In genomic region chr10:48416584-48417232, GRCh38 we compare ENCODE assay signal across 22 cellular contexts.
A peak's percentile ranks its signal among the peaks of the same experiment; 100 is the strongest.
DNase-seq lines count a peak whose midpoint lies in the region; TF ChIP-seq lines count a peak whose summit lies in the region.
"Had no signal": no experiment of that assay in that cellular context is flagged by ENCODE, and none has a peak within 500 bp of the region (broad histone marks: within the 10 kb centered on the region; RNA-seq: fewer than 3 reads in every experiment).

No MANE protein-coding gene starts in this region.

- no peak for TF ChIP-seq POLR2A in breast epithelium (IDR thresholded peaks at IDR 0.05)

- POLR2A ChIA-PET in MCF 10A (lab: Yijun Ruan, JAX) (interaction anchor here (0.9 to 2.2 kb wide), 11 partner anchors 12 to 143 kb away, joined by 3 to 9 read pairs (median 4); no protein-coding TSS in a partner anchor), PC-9 (lab: Charles Lee; ENCODE audit: unreplicated experiment) (no interaction called here)

- H3K4me3 Mint-ChIP-seq in MCF 10A (ENCODE audit: unreplicated experiment) (no peak overlapping the region), mesothelial cell of epicardium (no peak overlapping the region)
- H3K4me3 Mint-ChIP-seq: activated T-cell treated with anti-CD3 and anti-CD28 coated beads, Interleukin-2, amount 50 U/mL, for 72 hours; neural progenitor cell had no signal

- no TSS peak for BruUV-seq in MCF 10A (replicated peaks; lab: Mats Ljungman, UMichigan)
- BruUV-seq in mammary epithelial cell (replicated peaks; lab: Mats Ljungman, UMichigan), result no TSS peak
- BruUV-seq in PC-9 (replicated peaks; lab: Mats Ljungman, UMichigan), result no TSS peak

- TF ChIP-seq CTCF in MCF 10A (IDR thresholded peaks at IDR 0.05; ENCODE audit: unreplicated experiment) (no peak), breast epithelium (IDR thresholded peaks at IDR 0.05) (no peak), mammary epithelial cell (conservative IDR thresholded peaks at IDR 0.05 in 1 of 2, IDR thresholded peaks at IDR 0.05 in 1 of 2; ENCODE audit: extremely low read depth in 1 of 2, insufficient read depth in 1 of 2, low read depth in 1 of 2, low read length in 2 of 2) (peak in 1 of 2 donors; percentile 23), mesothelial cell of epicardium (IDR thresholded peaks at IDR 0.05; ENCODE audit: unreplicated experiment) (no peak), PC-9 (conservative IDR thresholded peaks at IDR 0.05) (no peak)

- no peaks in the 10 kb centered on the region for H3K4me1 ChIP-seq in breast epithelium
- H3K4me1 ChIP-seq in mammary epithelial cell (ENCODE audit: insufficient read depth, low read length), result peaks cover 40% of the 10 kb centered on the region
- H3K4me1 ChIP-seq in PC-9 (replicated peaks; ENCODE audit: insufficient read depth), result no peaks in the 10 kb centered on the region
- H3K4me1 ChIP-seq: BLaER1, neural progenitor cell had no signal

- H4K20me1 ChIP-seq in mammary epithelial cell (ENCODE audit: insufficient read depth, low read length) (no peaks in the 10 kb centered on the region), PC-9 (ENCODE audit: insufficient read depth) (0 out of 2 replicates have a peak, but pooled peaks cover 4% of the 10 kb centered on the region)
- H4K20me1 ChIP-seq: BLaER1 had no signal

- H3K9me3 ChIP-seq in breast epithelium (peaks cover 12 to 15% of the 10 kb centered on the region in 2 donors), mammary epithelial cell (replicated peaks; ENCODE audit: insufficient read depth, low read length) (no peaks in the 10 kb centered on the region), PC-9 (ENCODE audit: insufficient read depth, low read depth) (peaks cover 13% of the 10 kb centered on the region; the same call in 1 of the 2 replicates)

- H3K36me3 ChIP-seq in breast epithelium, result no peaks in the 10 kb centered on the region
- no peaks in the 10 kb centered on the region for H3K36me3 ChIP-seq in mammary epithelial cell (ENCODE audit: insufficient read depth, low read length)
- peaks cover 11% of the 10 kb centered on the region; the same call in 1 of the 2 replicates for H3K36me3 ChIP-seq in PC-9 (ENCODE audit: low read depth)

- H3K36me3 Mint-ChIP-seq in MCF 10A (ENCODE audit: insufficient read depth, unreplicated experiment), result peaks cover 12% of the 10 kb centered on the region
- H3K36me3 Mint-ChIP-seq in mesothelial cell of epicardium, result peaks cover 30% of the 10 kb centered on the region

- H3K9me2 ChIP-seq in PC-9 (ENCODE audit: insufficient read depth), result no peaks in the 10 kb centered on the region

- dilution Hi-C loops in mammary epithelial cell (cut with HindIII; ENCODE audit: low sequenced_read_pairs), result no loop called here

- peaks cover 27% of the 10 kb centered on the region for H3K4me1 Mint-ChIP-seq in MCF 10A (ENCODE audit: insufficient read depth, unreplicated experiment)
- H3K4me1 Mint-ChIP-seq in mesothelial cell of epicardium, result peaks cover 11% of the 10 kb centered on the region
- H3K4me1 Mint-ChIP-seq: neural progenitor cell had no signal

- H3K9ac ChIP-seq in mammary epithelial cell (ENCODE audit: insufficient read depth, low read length), result no peak overlapping the region
- H3K9ac ChIP-seq: BLaER1, neural progenitor cell had no signal

- in situ Hi-C loops in mammary epithelial cell (cut with MboI; ENCODE audit: low sequenced_read_pairs in 2 of 2) (no loop called here), ACHN (cut with HindIII; ENCODE audit: low pct_ligation_motif_present, low pct_unique_long_range_greater_than_20kb, low sequenced_read_pairs) (no loop called here)

- H3K27me3 Mint-ChIP-seq in MCF 10A (ENCODE audit: insufficient read depth, unreplicated experiment) (no peaks in the 10 kb centered on the region), mesothelial cell of epicardium (ENCODE audit: low read depth) (no peaks in the 10 kb centered on the region)

- H3K79me2 ChIP-seq in mammary epithelial cell (ENCODE audit: insufficient read depth, low read length), result peaks cover 4% of the 10 kb centered on the region
- no peaks in the 10 kb centered on the region for H3K79me2 ChIP-seq in PC-9 (ENCODE audit: low read depth)
- H3K79me2 ChIP-seq: hepatocyte had no signal

- WGBS in mammary epithelial cell (ENCODE audit: low coverage, missing lambda C conversion rate), result 75% methylated on average over 2 of the region's 2 CpGs

- H3K9me3 Mint-ChIP-seq in MCF 10A (ENCODE audit: unreplicated experiment) (peaks cover 7% of the 10 kb centered on the region), mesothelial cell of epicardium (peaks cover 14% of the 10 kb centered on the region)

- H3K27ac ChIP-seq in breast epithelium (no peak overlapping the region), mammary epithelial cell (ENCODE audit: insufficient read depth, low read depth, low read length) (peak overlapping the region; percentile 44), PC-9 (no peak overlapping the region)
- H3K27ac ChIP-seq: BLaER1, dorsolateral prefrontal cortex, hepatocyte, neural progenitor cell, tibial artery had no signal

- intact Hi-C loops in MCF 10A (cut with micrococcal nuclease), result loop anchor here (10.0 kb wide), 1 partner anchor 102 kb away; no protein-coding TSS in a partner anchor
- intact Hi-C loops in breast epithelium (cut with DNase I; ENCODE audit: low total_unique reads), result no loop called here
- intact Hi-C loops in mammary epithelial cell (cut with micrococcal nuclease), result loop anchor here (1.0 to 5.0 kb wide), 3 partner anchors 54 to 240 kb away; partner anchors contain the start of gene ARHGAP22
- intact Hi-C loops in PC-9 (cut with micrococcal nuclease; ENCODE audit: unreplicated experiment), result no loop called here

- no peaks in the 10 kb centered on the region for H3K27me3 ChIP-seq in breast epithelium
- H3K27me3 ChIP-seq in mammary epithelial cell (ENCODE audit: insufficient read depth, low read length), result no peaks in the 10 kb centered on the region
- H3K27me3 ChIP-seq in PC-9 (ENCODE audit: insufficient read depth, low read depth), result no peaks in the 10 kb centered on the region
- H3K27me3 ChIP-seq: BLaER1, dorsolateral prefrontal cortex, hepatocyte, neural progenitor cell, tibial artery had no signal

- peak overlapping the region; percentile 26 for H3K4me2 ChIP-seq in mammary epithelial cell (ENCODE audit: insufficient read depth, low read depth, low read length)
- H3K4me2 ChIP-seq in PC-9, result no peak overlapping the region
- H3K4me2 ChIP-seq: BLaER1, hepatocyte, neural progenitor cell had no signal

- no peak for DNase-seq in MCF 10A (ENCODE audit: unreplicated experiment)
- DNase-seq in breast epithelium (ENCODE audit: low spot score in 2 of 2), result no peak
- peak; percentile 70 for DNase-seq in mammary epithelial cell
- no peak for DNase-seq in mesothelial cell of epicardium (ENCODE audit: low spot score in 2 of 2, unreplicated experiment in 2 of 2)
- no peak for DNase-seq in stimulated activated CD4-positive, alpha-beta T cell treated with anti-CD3 and anti-CD28 coated beads, Interleukin-2, amount 100 ng/mL, for 48 hours
- DNase-seq in ACHN, result no peak
- DNase-seq in PC-9, result no peak
- no peak for DNase-seq in SIG-M5 (lab: John Stamatoyannopoulos, UW)
- DNase-seq: activated naive CD4-positive, alpha-beta T cell treated with anti-CD3 and anti-CD28 coated beads, Interleukin-2, amount 50 U/mL, for 16 hours; activated T-cell treated with anti-CD3 and anti-CD28 coated beads, Interleukin-2, amount 50 U/mL, for 72 hours; caudate nucleus; dorsolateral prefrontal cortex; foreskin melanocyte; NCI-H2171 treated with DMSO at 0.1 percent for 48 hours; NCI-H524 treated with DMSO at 0.1 percent for 48 hours; stimulated activated CD4-positive, alpha-beta T cell treated with anti-CD3 and anti-CD28 coated beads, Interleukin-4, amount 100 ng/mL, for 4 hours; stimulated activated naive CD8-positive, alpha-beta T cell treated with anti-CD3 and anti-CD28 coated beads, Interleukin-15, Interleukin-2, amounts not matched to agents 100 U/mL and 50 U/mL, for 24 hours; T1000; tibial artery had no signal

- no peak overlapping the region for H3K4me3 ChIP-seq in breast epithelium
- no peak overlapping the region for H3K4me3 ChIP-seq in mammary epithelial cell (replicated peaks in 1 of 3; ENCODE audit: insufficient read depth in 1 of 3, low read depth in 2 of 3, low read length in 3 of 3)
- H3K4me3 ChIP-seq in PC-9, result no peak overlapping the region
- H3K4me3 ChIP-seq: BLaER1, dorsolateral prefrontal cortex, hepatocyte, neural progenitor cell, tibial artery had no signal

- H3F3A ChIP-seq in PC-9 (ENCODE audit: insufficient read depth, low read depth), result no peaks in the 10 kb centered on the region

- no peak overlapping the region for H2AFZ ChIP-seq in mammary epithelial cell (ENCODE audit: low read depth, low read length)
- no peak overlapping the region for H2AFZ ChIP-seq in PC-9
- H2AFZ ChIP-seq: hepatocyte, neural progenitor cell had no signal

- CTCF ChIA-PET in MCF 10A (lab: Yijun Ruan, JAX), result interaction anchor here (0.6 to 1.8 kb wide), 8 partner anchors 9 to 240 kb away, joined by 3 to 9 read pairs (median 4); no protein-coding TSS in a partner anchor
- CTCF ChIA-PET in mammary epithelial cell (lab: Charles Lee; ENCODE audit: low non-redundant PET), result no interaction called here
- CTCF ChIA-PET in PC-9 (lab: Charles Lee), result no interaction called here

- H3K27ac Mint-ChIP-seq in MCF 10A (ENCODE audit: low read depth, unreplicated experiment), result peak overlapping the region; percentile 70
- H3K27ac Mint-ChIP-seq in mesothelial cell of epicardium, result peak overlapping the region; percentile 34
- H3K27ac Mint-ChIP-seq: neural progenitor cell had no signal

Comparison
In these comparisons a context has a peak if more than half of its experiments do, and no peak if none do; other contexts are left out.
1. intact Hi-C loops: an anchor here in MCF 10A (10.0 kb wide) and mammary epithelial cell (1.0 to 5.0 kb wide); none called in breast epithelium and PC-9.